Comparison of ENCODE assay signal across 2 cellular contexts in genomic region chr10:32354690-32355089, GRCh38.
TF ChIP-seq lines count a peak whose summit lies in the region.

No MANE protein-coding gene starts in this region.

TF ChIP-seq in HCT116, 20 proteins besides CTCF, POLR2A, EP300 and RAD21:
- TF ChIP-seq CBX3 (IDR thresholded peaks at IDR 0.05; ENCODE audit: low read depth): 0 out of 2 replicates have a peak, but pooled peaks have one; percentile 12
TF ChIP-seq in HCT116: peak in this region for 1; not testable (repeated sequence) for 19.

TF ChIP-seq in HepG2, 621 proteins besides CTCF, POLR2A, EP300 and RAD21:
- TF ChIP-seq ZNF7 (CRISPR knock-in tag; IDR thresholded peaks at IDR 0.05): peak; percentile 81
